In genomic region chr12:75814856-75815754, GRCh38 we compare ENCODE assay signal across 8 cellular contexts.
DNase-seq lines count a peak whose midpoint lies in the region; ATAC-seq, FAIRE-seq and TF ChIP-seq lines count a peak whose summit lies in the region.

No MANE protein-coding gene starts in this region.

- ATAC-seq in GM18861 (IDR thresholded peaks at IDR 0.05; ENCODE audit: unreplicated experiment) (peak; percentile 65), HG03025 (IDR thresholded peaks at IDR 0.05; ENCODE audit: low FRiP score, unreplicated experiment) (no peak)
- peak; percentile 34 for ATAC-seq in naive thymus-derived CD4-positive, alpha-beta T cell

- H4K91ac ChIP-seq in H1 (replicated peaks; ENCODE audit: insufficient read length, low read length), result no peak overlapping the region

- no TSS peak for BruUV-seq in A673 (replicated peaks; lab: Mats Ljungman, UMichigan)

- no peak overlapping the region for H3K27ac Mint-ChIP-seq in naive thymus-derived CD4-positive, alpha-beta T cell

- H4K5ac ChIP-seq in H1 (ENCODE audit: insufficient read length, low read depth, low read length), result no peak overlapping the region

- 0 out of 2 replicates have a peak overlapping the region, but pooled peaks have one; percentile 20 for H2BK12ac ChIP-seq in H1 (ENCODE audit: low read depth, low read length)

- TF ChIP-seq CTCF in A673 (conservative IDR thresholded peaks at IDR 0.05; ENCODE audit: low read depth, low read length), result no peak
- no peak for TF ChIP-seq CTCF in H1 (IDR thresholded peaks at IDR 0.05; ENCODE audit: control extremely low read depth in 1 of 3, insufficient read depth in 1 of 3, low read depth in 1 of 3, low read length in 3 of 3)

- H3K23ac ChIP-seq in H1 (ENCODE audit: insufficient read length), result no peak overlapping the region

- no peak overlapping the region for H3K4me2 ChIP-seq in H1 (ENCODE audit: insufficient read depth in 1 of 2, low read depth in 2 of 2, low read length in 2 of 2)

- H3K27me3 Mint-ChIP-seq in naive thymus-derived CD4-positive, alpha-beta T cell, result peaks cover 0 to 7% (median 5%) of the 10 kb centered on the region in 5 donors

- peak overlapping the region; percentile 24; the same call in 1 of the 2 replicates for H2BK15ac ChIP-seq in H1 (ENCODE audit: low read length)

- H2BK120ac ChIP-seq in H1 (replicated peaks; ENCODE audit: low read depth, low read length), result no peak overlapping the region

- no peaks in the 10 kb centered on the region for H3K79me1 ChIP-seq in H1 (ENCODE audit: low read depth, low read length)

- H3K79me2 ChIP-seq in H1 (ENCODE audit: control insufficient read depth in 1 of 2, insufficient read depth in 2 of 2, low read length in 2 of 2), result no peaks in the 10 kb centered on the region

- no peaks in the 10 kb centered on the region for H3K9me3 Mint-ChIP-seq in naive thymus-derived CD4-positive, alpha-beta T cell

- H3K4ac ChIP-seq in H1 (replicated peaks; ENCODE audit: insufficient read length, low read depth, low read length), result no peak overlapping the region

- no peak overlapping the region for H3K18ac ChIP-seq in H1 (ENCODE audit: extremely low read depth, low read length)

- no peak overlapping the region; a peak in 1 of 7 replicates for H3K9ac ChIP-seq in H1 (replicated peaks in 1 of 4; ENCODE audit: extremely low read depth in 1 of 4, low read depth in 3 of 4, low read length in 3 of 4)

- H4K8ac ChIP-seq in H1 (ENCODE audit: extremely low read depth, insufficient read depth, low read length), result no peak overlapping the region

- H3K56ac ChIP-seq in H1 (replicated peaks; ENCODE audit: insufficient read length, low read depth, low read length), result no peak overlapping the region

- FAIRE-seq in H1 (lab: Jason Lieb, UNC), result no peak

- H3K27ac ChIP-seq in A673 (ENCODE audit: low read depth, low read length, poor library complexity, severe bottlenecking) (no peak overlapping the region), H1 (ENCODE audit: low read depth, low read length) (no peak overlapping the region)
- H3K27ac ChIP-seq in naive thymus-derived CD4-positive, alpha-beta T cell (ENCODE audit: low read depth, low read length), result no peak overlapping the region

- 80% methylated on average over 6 of the region's 6 CpGs; no CpG with 5 or more reads in 1 of the 2 experiments for WGBS in H1 (ENCODE audit: extremely low coverage in 1 of 2, insufficient coverage in 1 of 2, insufficient read length in 1 of 2, insufficient replicate concordance in 2 of 2, low coverage in 1 of 2, low lambda C conversion rate in 2 of 2, missing lambda C conversion rate in 1 of 2), 2 experiments

- H3K4me1 ChIP-seq in A673 (ENCODE audit: insufficient read depth, low read length, poor library complexity, severe bottlenecking) (peaks cover 12% of the 10 kb centered on the region), H1 (replicated peaks in 1 of 4; ENCODE audit: control insufficient read depth in 3 of 4, insufficient read depth in 4 of 4, low read length in 3 of 4) (peaks cover 4 to 12% (median 8%) of the 10 kb centered on the region in 4 experiments; a peak in 6 of 7 replicates)
- peaks cover 0 to 7% of the 10 kb centered on the region in 2 donors for H3K4me1 ChIP-seq in naive thymus-derived CD4-positive, alpha-beta T cell (ENCODE audit: control insufficient read depth in 2 of 2, insufficient read depth in 2 of 2, low read length in 2 of 2)

- H3K4me1 Mint-ChIP-seq in naive thymus-derived CD4-positive, alpha-beta T cell, result peaks cover 0 to 18% (median 0%) of the 10 kb centered on the region in 7 donors

- H3K14ac ChIP-seq in H1 (ENCODE audit: insufficient read length), result no peak overlapping the region

- H2AFZ ChIP-seq in H1 (ENCODE audit: low read length), result no peak overlapping the region

- CTCF ChIA-PET in A673 (lab: Charles Lee), result no interaction called here
- CTCF ChIA-PET in H1 (lab: Charles Lee; ENCODE audit: partially characterized antibody), result interaction anchor here (1.1 to 1.7 kb wide), 3 partner anchors 10 to 290 kb away, joined by 3 to 4 read pairs (median 3); no protein-coding TSS in a partner anchor
- CTCF ChIA-PET in naive thymus-derived CD4-positive, alpha-beta T cell (lab: Charles Lee), result no interaction called here

- POLR2A ChIA-PET in A673 (lab: Charles Lee; ENCODE audit: low non-redundant PET), result interaction anchor here (0.7 kb wide), 1 partner anchor 29 kb away, joined by 3 read pairs; no protein-coding TSS in a partner anchor
- POLR2A ChIA-PET in H1 (lab: Charles Lee; ENCODE audit: partially characterized antibody), result no interaction called here
- POLR2A ChIA-PET in naive thymus-derived CD4-positive, alpha-beta T cell (lab: Charles Lee), result no interaction called here

- 0 out of 2 replicates have a peak, but pooled peaks cover 2% of the 10 kb centered on the region for H3K23me2 ChIP-seq in H1 (ENCODE audit: low read depth, low read length)

- no peaks in the 10 kb centered on the region for H4K20me1 ChIP-seq in H1 (replicated peaks in 1 of 2; ENCODE audit: control insufficient read depth in 1 of 2, insufficient read depth in 2 of 2, low read length in 2 of 2)

- intact Hi-C loops in A673 (cut with micrococcal nuclease; ENCODE audit: unreplicated experiment), result no loop called here
- intact Hi-C loops in naive thymus-derived CD4-positive, alpha-beta T cell (cut with micrococcal nuclease), result loop anchor here in 1 of 2 donors (2.0 to 10.0 kb wide), 3 partner anchors 120 to 290 kb away; no protein-coding TSS in a partner anchor

- H3K27me3 ChIP-seq in A673 (replicated peaks; ENCODE audit: insufficient read depth, low read depth, low read length, poor library complexity), result no peaks in the 10 kb centered on the region
- H3K27me3 ChIP-seq in H1 (replicated peaks in 1 of 4; ENCODE audit: control insufficient read depth in 3 of 4, extremely low read depth in 1 of 4, insufficient read depth in 3 of 4, low read length in 3 of 4), result peaks cover 0 to 18% (median 2%) of the 10 kb centered on the region in 4 experiments; a peak in 4 of 7 replicates
- no peaks in the 10 kb centered on the region for H3K27me3 ChIP-seq in naive thymus-derived CD4-positive, alpha-beta T cell (ENCODE audit: control insufficient read depth in 2 of 2, insufficient read depth in 2 of 2, low read length in 2 of 2)

- H3K4me3 ChIP-seq in A673 (ENCODE audit: low read depth, low read length, poor library complexity, severe bottlenecking) (no peak overlapping the region), H1 (ENCODE audit: extremely low read depth in 1 of 4, insufficient read depth in 2 of 4, low read depth in 3 of 4, low read length in 4 of 4) (no peak overlapping the region)
- H3K4me3 ChIP-seq in naive thymus-derived CD4-positive, alpha-beta T cell (ENCODE audit: low read length), result no peak overlapping the region

- H3K9me3 ChIP-seq in A673 (ENCODE audit: low read depth, low read length, poor library complexity, severe bottlenecking) (no peaks in the 10 kb centered on the region), H1 (ENCODE audit: insufficient read depth in 2 of 2, low read depth in 1 of 2, low read length in 1 of 2) (no peaks in the 10 kb centered on the region)
- H3K9me3 ChIP-seq in naive thymus-derived CD4-positive, alpha-beta T cell (ENCODE audit: control insufficient read depth in 2 of 3, low read length in 3 of 3), result no peaks in the 10 kb centered on the region

- H3K36me3 Mint-ChIP-seq in naive thymus-derived CD4-positive, alpha-beta T cell, result no peaks in the 10 kb centered on the region

- H3K36me3 ChIP-seq in A673 (ENCODE audit: insufficient read depth, low read length, poor library complexity, severe bottlenecking), result no peaks in the 10 kb centered on the region
- no peaks in the 10 kb centered on the region for H3K36me3 ChIP-seq in H1 (ENCODE audit: control insufficient read depth in 2 of 4, insufficient read depth in 4 of 4, low read length in 3 of 4)
- H3K36me3 ChIP-seq in naive thymus-derived CD4-positive, alpha-beta T cell (ENCODE audit: control insufficient read depth in 2 of 3, insufficient read depth in 3 of 3, low read length in 3 of 3), result no peaks in the 10 kb centered on the region

- no peak for TF ChIP-seq EP300 in H1 (IDR thresholded peaks at IDR 0.05; ENCODE audit: borderline replicate concordance in 1 of 2, low read depth in 2 of 2, low read length in 2 of 2)

- DNase-seq in A673 (ENCODE audit: low spot score) (peak; percentile 73), NCI-H2196 treated with DMSO at 0.1 percent for 48 hours (lab: John Stamatoyannopoulos, UW; ENCODE audit: unreplicated experiment) (peak; percentile 9), H1 (ENCODE audit: low read depth in 1 of 2, low spot score in 2 of 2) (no peak), COLO668 (lab: John Stamatoyannopoulos, UW; ENCODE audit: unreplicated experiment) (no peak), D341Med (ENCODE audit: low spot score) (no peak)
- DNase-seq in naive thymus-derived CD4-positive, alpha-beta T cell, result peak in 1 of 9 donors; percentile 5

- no peak overlapping the region for H3K4me3 Mint-ChIP-seq in naive thymus-derived CD4-positive, alpha-beta T cell

- no peak for TF ChIP-seq RAD21 in H1 (IDR thresholded peaks at IDR 0.05 in 1 of 2, conservative IDR thresholded peaks at IDR 0.05 in 1 of 2; ENCODE audit: low read depth in 2 of 2, low read length in 2 of 2)

- H2BK20ac ChIP-seq in H1 (ENCODE audit: low read length), result no peak overlapping the region

- no peak for TF ChIP-seq POLR2A in H1 (IDR thresholded peaks at IDR 0.05; ENCODE audit: control extremely low read depth in 1 of 2, low read depth in 2 of 2, low read length in 2 of 2)

- no peak overlapping the region for H2BK5ac ChIP-seq in H1 (ENCODE audit: low read depth, low read length)

- no peak overlapping the region for H2AK5ac ChIP-seq in H1 (ENCODE audit: low read depth, low read length)

TF ChIP-seq in H1, 55 proteins besides CTCF, POLR2A, EP300 and RAD21 (continues in another document):
- TF ChIP-seq FOSL1 (IDR thresholded peaks at IDR 0.05; ENCODE audit: insufficient read depth, low read depth, low read length), result no peak
- TF ChIP-seq RFX5 (IDR thresholded peaks at IDR 0.05; ENCODE audit: borderline replicate concordance, low read depth, low read length), result no peak
- TF ChIP-seq CREB1 (IDR thresholded peaks at IDR 0.05), result no peak
- TF ChIP-seq POLR2AphosphoS5 (IDR thresholded peaks at IDR 0.05; ENCODE audit: low read depth, low read length), result no peak
- TF ChIP-seq TEAD4 (IDR thresholded peaks at IDR 0.05; ENCODE audit: low read depth, low read length), result no peak
- TF ChIP-seq NRF1 (IDR thresholded peaks at IDR 0.05; ENCODE audit: low read depth, low read length), result no peak
- no peak for TF ChIP-seq BCL11A (IDR thresholded peaks at IDR 0.05; ENCODE audit: low read depth in 2 of 2, low read length in 2 of 2)
- no peak for TF ChIP-seq SIRT6 (IDR thresholded peaks at IDR 0.05; ENCODE audit: low read length)
- no peak for TF ChIP-seq CHD2 (IDR thresholded peaks at IDR 0.05; ENCODE audit: low read length)
- TF ChIP-seq SUZ12 (IDR thresholded peaks at IDR 0.05; ENCODE audit: low read length), result no peak
- no peak for TF ChIP-seq NANOG (IDR thresholded peaks at IDR 0.05; ENCODE audit: insufficient read depth, low read depth, low read length, poor library complexity, severe bottlenecking)
- TF ChIP-seq SRF (IDR thresholded peaks at IDR 0.05; ENCODE audit: low read depth, low read length), result no peak
- no peak for TF ChIP-seq TAF1 (IDR thresholded peaks at IDR 0.05; ENCODE audit: low read depth, low read length)
- TF ChIP-seq RBBP5 (IDR thresholded peaks at IDR 0.05; ENCODE audit: borderline replicate concordance, low read depth, low read length), result no peak
- TF ChIP-seq BRCA1 (IDR thresholded peaks at IDR 0.05; ENCODE audit: low read depth, low read length), result no peak

Comparison
In these comparisons a context has a peak if more than half of its experiments do, and no peak if none do; other contexts are left out.
1. DNase-seq: peak in A673 (single experiment) and NCI-H2196 treated with DMSO at 0.1 percent for 48 hours (single experiment); none in H1 (0 of 2), COLO668 (single experiment) and D341Med (single experiment).